Comparison of ENCODE assay signal across 1 cellular context in genomic region chr5:32233696-32234447, GRCh38.
A peak's percentile ranks its signal among the peaks of the same experiment; 100 is the strongest.
TF ChIP-seq lines count a peak whose summit lies in the region.

No MANE protein-coding gene starts in this region.

TF ChIP-seq in HepG2, 621 proteins besides CTCF, POLR2A, EP300 and RAD21 (continued from another document and continues in another):
- no peak for TF ChIP-seq ZNF629 (CRISPR knock-in tag; conservative IDR thresholded peaks at IDR 0.05)
- TF ChIP-seq JARID2 (CRISPR knock-in tag; IDR thresholded peaks at IDR 0.05; ENCODE audit: insufficient replicate concordance), result no peak
- peak; percentile 86; the same call in 1 of the 2 replicates for TF ChIP-seq GFI1 (CRISPR knock-in tag; IDR thresholded peaks at IDR 0.05; ENCODE audit: borderline replicate concordance)
- no peak for TF ChIP-seq ZNF101 (CRISPR knock-in tag; IDR thresholded peaks at IDR 0.05; ENCODE audit: borderline replicate concordance, low read depth)
- peak; percentile 76; the same call in 1 of the 2 replicates for TF ChIP-seq KMT2A (CRISPR knock-in tag; IDR thresholded peaks at IDR 0.05)
- peak; percentile 20; the same call in 1 of the 2 replicates for TF ChIP-seq HMG20B (CRISPR knock-in tag; conservative IDR thresholded peaks at IDR 0.05)
- TF ChIP-seq ZBTB3 (CRISPR knock-in tag; IDR thresholded peaks at IDR 0.05; ENCODE audit: borderline replicate concordance, low read depth), result 0 out of 2 replicates have a peak, but pooled peaks have one; percentile 4
- peak; percentile 82; the same call in 1 of the 2 replicates for TF ChIP-seq NFKBIZ (CRISPR knock-in tag; IDR thresholded peaks at IDR 0.05)
- no peak for TF ChIP-seq ZNF282 (IDR thresholded peaks at IDR 0.05; ENCODE audit: partially characterized antibody)
- TF ChIP-seq PLRG1 (conservative IDR thresholded peaks at IDR 0.05), result no peak
- peak; percentile 57; the same call in 1 of the 2 replicates for TF ChIP-seq GATAD1 (CRISPR knock-in tag; IDR thresholded peaks at IDR 0.05)
- TF ChIP-seq AHR (CRISPR knock-in tag; IDR thresholded peaks at IDR 0.05), result peak; percentile 65; the same call in 1 of the 2 replicates
- 0 out of 2 replicates have a peak, but pooled peaks have one; percentile 44 for TF ChIP-seq ZNF543 (CRISPR knock-in tag; IDR thresholded peaks at IDR 0.05)
- TF ChIP-seq AKAP8 (CRISPR knock-in tag; IDR thresholded peaks at IDR 0.05), result no peak; the same call in 1 of the 2 replicates
- TF ChIP-seq KDM4B (CRISPR knock-in tag; IDR thresholded peaks at IDR 0.05), result peak; percentile 81
- no peak for TF ChIP-seq ZNF598 (CRISPR knock-in tag; IDR thresholded peaks at IDR 0.05; ENCODE audit: borderline replicate concordance)
- TF ChIP-seq MATR3 (CRISPR knock-in tag; IDR thresholded peaks at IDR 0.05), result no peak
- peak; percentile 76 for TF ChIP-seq ARID4A (CRISPR knock-in tag; IDR thresholded peaks at IDR 0.05; ENCODE audit: borderline replicate concordance)
- TF ChIP-seq ZNF607 (CRISPR knock-in tag; IDR thresholded peaks at IDR 0.05; ENCODE audit: borderline replicate concordance), result peak; percentile 75
- TF ChIP-seq, protein P1, sequence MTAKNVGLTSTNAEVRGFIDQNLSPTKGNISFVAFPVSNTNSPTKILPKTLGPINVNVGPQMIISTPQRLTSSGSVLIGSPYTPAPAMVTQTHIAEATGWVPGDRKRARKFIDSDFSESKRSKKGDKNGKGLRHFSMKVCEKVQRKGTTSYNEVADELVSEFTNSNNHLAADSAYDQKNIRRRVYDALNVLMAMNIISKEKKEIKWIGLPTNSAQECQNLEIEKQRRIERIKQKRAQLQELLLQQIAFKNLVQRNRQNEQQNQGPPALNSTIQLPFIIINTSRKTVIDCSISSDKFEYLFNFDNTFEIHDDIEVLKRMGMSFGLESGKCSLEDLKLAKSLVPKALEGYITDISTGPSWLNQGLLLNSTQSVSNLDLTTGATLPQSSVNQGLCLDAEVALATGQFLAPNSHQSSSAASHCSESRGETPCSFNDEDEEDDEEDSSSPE (CRISPR knock-in tag; IDR thresholded peaks at IDR 0.05), result peak; percentile 79
- no peak for TF ChIP-seq NFE2L1 (CRISPR knock-in tag; IDR thresholded peaks at IDR 0.05; ENCODE audit: borderline replicate concordance)
- peak; percentile 85; the same call in 1 of the 2 replicates for TF ChIP-seq ZNF33A (CRISPR knock-in tag; IDR thresholded peaks at IDR 0.05; ENCODE audit: borderline replicate concordance)
- TF ChIP-seq TMF1 (CRISPR knock-in tag; IDR thresholded peaks at IDR 0.05; ENCODE audit: low read depth), result no peak; the same call in 1 of the 2 replicates
- TF ChIP-seq KDM5A (IDR thresholded peaks at IDR 0.05; ENCODE audit: borderline replicate concordance, low read length), result peak; percentile 37; the same call in 1 of the 2 replicates
- TF ChIP-seq ZNF513 (CRISPR knock-in tag; conservative IDR thresholded peaks at IDR 0.05), result no peak
- TF ChIP-seq, protein P2, sequence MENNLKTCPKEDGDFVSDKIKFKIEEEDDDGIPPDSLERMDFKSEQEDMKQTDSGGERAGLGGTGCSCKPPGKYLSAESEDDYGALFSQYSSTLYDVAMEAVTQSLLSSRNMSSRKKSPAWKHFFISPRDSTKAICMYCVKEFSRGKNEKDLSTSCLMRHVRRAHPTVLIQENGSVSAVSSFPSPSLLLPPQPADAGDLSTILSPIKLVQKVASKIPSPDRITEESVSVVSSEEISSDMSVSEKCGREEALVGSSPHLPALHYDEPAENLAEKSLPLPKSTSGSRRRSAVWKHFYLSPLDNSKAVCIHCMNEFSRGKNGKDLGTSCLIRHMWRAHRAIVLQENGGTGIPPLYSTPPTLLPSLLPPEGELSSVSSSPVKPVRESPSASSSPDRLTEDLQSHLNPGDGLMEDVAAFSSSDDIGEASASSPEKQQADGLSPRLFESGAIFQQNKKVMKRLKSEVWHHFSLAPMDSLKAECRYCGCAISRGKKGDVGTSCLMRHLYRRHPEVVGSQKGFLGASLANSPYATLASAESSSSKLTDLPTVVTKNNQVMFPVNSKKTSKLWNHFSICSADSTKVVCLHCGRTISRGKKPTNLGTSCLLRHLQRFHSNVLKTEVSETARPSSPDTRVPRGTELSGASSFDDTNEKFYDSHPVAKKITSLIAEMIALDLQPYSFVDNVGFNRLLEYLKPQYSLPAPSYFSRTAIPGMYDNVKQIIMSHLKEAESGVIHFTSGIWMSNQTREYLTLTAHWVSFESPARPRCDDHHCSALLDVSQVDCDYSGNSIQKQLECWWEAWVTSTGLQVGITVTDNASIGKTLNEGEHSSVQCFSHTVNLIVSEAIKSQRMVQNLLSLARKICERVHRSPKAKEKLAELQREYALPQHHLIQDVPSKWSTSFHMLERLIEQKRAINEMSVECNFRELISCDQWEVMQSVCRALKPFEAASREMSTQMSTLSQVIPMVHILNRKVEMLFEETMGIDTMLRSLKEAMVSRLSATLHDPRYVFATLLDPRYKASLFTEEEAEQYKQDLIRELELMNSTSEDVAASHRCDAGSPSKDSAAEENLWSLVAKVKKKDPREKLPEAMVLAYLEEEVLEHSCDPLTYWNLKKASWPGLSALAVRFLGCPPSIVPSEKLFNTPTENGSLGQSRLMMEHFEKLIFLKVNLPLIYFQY (CRISPR knock-in tag; IDR thresholded peaks at IDR 0.05; ENCODE audit: borderline replicate concordance), result peak; percentile 61; the same call in 1 of the 2 replicates
- TF ChIP-seq, protein P3, sequence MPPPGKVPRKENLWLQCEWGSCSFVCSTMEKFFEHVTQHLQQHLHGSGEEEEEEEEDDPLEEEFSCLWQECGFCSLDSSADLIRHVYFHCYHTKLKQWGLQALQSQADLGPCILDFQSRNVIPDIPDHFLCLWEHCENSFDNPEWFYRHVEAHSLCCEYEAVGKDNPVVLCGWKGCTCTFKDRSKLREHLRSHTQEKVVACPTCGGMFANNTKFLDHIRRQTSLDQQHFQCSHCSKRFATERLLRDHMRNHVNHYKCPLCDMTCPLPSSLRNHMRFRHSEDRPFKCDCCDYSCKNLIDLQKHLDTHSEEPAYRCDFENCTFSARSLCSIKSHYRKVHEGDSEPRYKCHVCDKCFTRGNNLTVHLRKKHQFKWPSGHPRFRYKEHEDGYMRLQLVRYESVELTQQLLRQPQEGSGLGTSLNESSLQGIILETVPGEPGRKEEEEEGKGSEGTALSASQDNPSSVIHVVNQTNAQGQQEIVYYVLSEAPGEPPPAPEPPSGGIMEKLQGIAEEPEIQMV (CRISPR knock-in tag; IDR thresholded peaks at IDR 0.05; ENCODE audit: low read depth), result peak; percentile 56; the same call in 1 of the 2 replicates
- no peak for TF ChIP-seq ZNF30 (CRISPR knock-in tag; IDR thresholded peaks at IDR 0.05)
- 0 out of 2 replicates have a peak, but pooled peaks have one; percentile 2 for TF ChIP-seq DMTF1 (CRISPR knock-in tag; IDR thresholded peaks at IDR 0.05)
- TF ChIP-seq ZNF264 (CRISPR knock-in tag; IDR thresholded peaks at IDR 0.05), result peak; percentile 59; the same call in 1 of the 2 replicates
- TF ChIP-seq ATRX (CRISPR knock-in tag; IDR thresholded peaks at IDR 0.05; ENCODE audit: borderline replicate concordance), result no peak
- TF ChIP-seq ARNT2 (CRISPR knock-in tag; IDR thresholded peaks at IDR 0.05; ENCODE audit: low read depth), result peak; percentile 40; the same call in 1 of the 2 replicates
- TF ChIP-seq ZMYM4 (CRISPR knock-in tag; IDR thresholded peaks at IDR 0.05), result peak; percentile 91
- TF ChIP-seq HOXA3 (CRISPR knock-in tag; IDR thresholded peaks at IDR 0.05), result peak; percentile 66
- TF ChIP-seq JUNB (CRISPR knock-in tag; IDR thresholded peaks at IDR 0.05; ENCODE audit: borderline replicate concordance), result peak; percentile 37; the same call in 1 of the 2 replicates
- no peak for TF ChIP-seq ZSCAN5A (CRISPR knock-in tag; IDR thresholded peaks at IDR 0.05; ENCODE audit: borderline replicate concordance)
- TF ChIP-seq TARDBP (CRISPR knock-in tag; IDR thresholded peaks at IDR 0.05), result peak; percentile 83
- TF ChIP-seq, protein P4, sequence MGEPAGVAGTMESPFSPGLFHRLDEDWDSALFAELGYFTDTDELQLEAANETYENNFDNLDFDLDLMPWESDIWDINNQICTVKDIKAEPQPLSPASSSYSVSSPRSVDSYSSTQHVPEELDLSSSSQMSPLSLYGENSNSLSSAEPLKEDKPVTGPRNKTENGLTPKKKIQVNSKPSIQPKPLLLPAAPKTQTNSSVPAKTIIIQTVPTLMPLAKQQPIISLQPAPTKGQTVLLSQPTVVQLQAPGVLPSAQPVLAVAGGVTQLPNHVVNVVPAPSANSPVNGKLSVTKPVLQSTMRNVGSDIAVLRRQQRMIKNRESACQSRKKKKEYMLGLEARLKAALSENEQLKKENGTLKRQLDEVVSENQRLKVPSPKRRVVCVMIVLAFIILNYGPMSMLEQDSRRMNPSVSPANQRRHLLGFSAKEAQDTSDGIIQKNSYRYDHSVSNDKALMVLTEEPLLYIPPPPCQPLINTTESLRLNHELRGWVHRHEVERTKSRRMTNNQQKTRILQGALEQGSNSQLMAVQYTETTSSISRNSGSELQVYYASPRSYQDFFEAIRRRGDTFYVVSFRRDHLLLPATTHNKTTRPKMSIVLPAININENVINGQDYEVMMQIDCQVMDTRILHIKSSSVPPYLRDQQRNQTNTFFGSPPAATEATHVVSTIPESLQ (CRISPR knock-in tag; conservative IDR thresholded peaks at IDR 0.05), result 0 out of 2 replicates have a peak, but pooled peaks have one; percentile 9
- no peak for TF ChIP-seq CENPX (CRISPR knock-in tag; IDR thresholded peaks at IDR 0.05)
- TF ChIP-seq ZNF446 (CRISPR knock-in tag; IDR thresholded peaks at IDR 0.05), result no peak
- peak; percentile 96 for TF ChIP-seq MED1 (CRISPR knock-in tag; IDR thresholded peaks at IDR 0.05)
- TF ChIP-seq PHF5A (CRISPR knock-in tag; IDR thresholded peaks at IDR 0.05; ENCODE audit: low read depth, unreplicated experiment), result peak; percentile 29
- no peak for TF ChIP-seq ARID2 (CRISPR knock-in tag; IDR thresholded peaks at IDR 0.05; ENCODE audit: borderline replicate concordance)
